1 cellular context compared by ENCODE assay signal in genomic region chr1:113654883-113655282, GRCh38.
TF ChIP-seq lines count a peak whose summit lies in the region.

No MANE protein-coding gene starts in this region.

TF ChIP-seq in GM12878, 131 proteins besides CTCF, POLR2A, EP300 and RAD21 (continued from another document):
- no peak for TF ChIP-seq GABPA (IDR thresholded peaks at IDR 0.05; ENCODE audit: low read depth)
